ENCODE assay signal across 27 cellular contexts in the genomic region with DNA sequence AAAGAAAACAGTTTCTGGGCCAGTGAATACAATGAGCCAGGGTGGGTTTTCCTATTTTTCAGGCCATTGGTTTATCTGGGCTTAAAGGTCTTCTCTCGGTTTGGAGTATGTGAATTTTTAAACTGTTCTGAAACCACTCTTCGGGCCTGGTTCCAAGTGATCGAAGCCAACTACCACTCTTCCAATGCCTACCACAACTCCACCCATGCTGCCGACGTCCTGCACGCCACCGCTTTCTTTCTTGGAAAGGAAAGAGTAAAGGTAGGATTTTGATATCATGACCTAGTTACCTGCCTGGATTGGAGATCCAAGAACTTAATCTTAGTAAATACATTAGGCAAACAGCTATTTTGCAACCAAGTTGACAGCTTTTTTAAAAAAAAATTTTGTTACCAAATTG.
"Had no signal": no experiment of that assay in that cellular context is flagged by ENCODE, and none has a peak within 500 bp of the region (broad histone marks: within the 10 kb centered on the region; RNA-seq: fewer than 3 reads in every experiment).

No MANE protein-coding gene starts in this region.

- H3K27me3 ChIP-seq: stomach, suprapubic skin, testis, thyroid gland, tibial artery, tibial nerve, transverse colon, upper lobe of left lung, upper lobe of right lung, uterus, vagina had no signal

- ATAC-seq: stimulated activated effector memory CD8-positive, alpha-beta T cell treated with anti-CD3 and anti-CD28 coated beads, Interleukin-12 subunit alpha, Interleukin-12 subunit beta, amount 100 ng/mL, for 72 hours; stimulated activated memory B cell treated with anti-CD40 and anti-IgM and Interleukin-4, amounts not matched to agents 10 μg/mL and 1 μg/mL and 100 μg/mL, for 72 hours; stimulated activated naive B cell treated with anti-CD40 and anti-IgM and Interleukin-4, amounts not matched to agents 10 μg/mL and 1 μg/mL and 100 μg/mL, for 72 hours; stimulated activated naive CD8-positive, alpha-beta T cell treated with anti-CD3 and anti-CD28 coated beads, Interleukin-15, amount 100 ng/mL, for 72 hours; stimulated activated naive CD8-positive, alpha-beta T cell treated with anti-CD3 and anti-CD28 coated beads, Interleukin-15, Interleukin-2, amounts not matched to agents 100 U/mL and 50 U/mL, for 24 hours; upper lobe of right lung had no signal

- H3K36me3 ChIP-seq: suprapubic skin, thoracic aorta, tibial artery, tibial nerve, transverse colon, upper lobe of left lung, upper lobe of right lung, uterus, vagina had no signal

- DNase-seq: stimulated activated CD4-positive, alpha-beta T cell treated with anti-CD3 and anti-CD28 coated beads, Interleukin-2, amount 100 ng/mL, for 48 hours; stimulated activated CD4-positive, alpha-beta T cell treated with anti-CD3 and anti-CD28 coated beads, Interleukin-4, amount 100 ng/mL, for 1 hour; stimulated activated CD4-positive, alpha-beta T cell treated with anti-CD3 and anti-CD28 coated beads, Interleukin-4, amount 100 ng/mL, for 24 hours; stimulated activated CD4-positive, alpha-beta T cell treated with anti-CD3 and anti-CD28 coated beads, Interleukin-4, amount 100 ng/mL, for 4 hours; stimulated activated CD8-positive, alpha-beta memory T cell treated with anti-CD3 and anti-CD28 coated beads, Interleukin-4, amount 100 ng/mL, for 48 hours; stimulated activated naive B cell treated with anti-CD40 and anti-IgM and Interleukin-4, amounts not matched to agents 10 μg/mL and 1 μg/mL and 100 μg/mL, for 72 hours; stimulated activated naive CD4-positive, alpha-beta T cell; stimulated activated naive CD4-positive, alpha-beta T cell treated with Interleukin-2 at 50 U/mL for 16 hours; stimulated activated naive CD8-positive, alpha-beta T cell treated with anti-CD3 and anti-CD28 coated beads, Interleukin-15, amount 100 ng/mL, for 72 hours; stimulated activated naive CD8-positive, alpha-beta T cell treated with anti-CD3 and anti-CD28 coated beads, Interleukin-15, Interleukin-2, amounts not matched to agents 100 U/mL and 50 U/mL, for 24 hours; stomach; substantia nigra; testis; thyroid gland; tibial artery; transverse colon; trophoblast cell; upper lobe of left lung; upper lobe of right lung; uterus had no signal

- H3K9me3 ChIP-seq: stomach, suprapubic skin, testis, thoracic aorta, thyroid gland, tibial artery, tibial nerve, transverse colon, upper lobe of left lung, upper lobe of right lung, uterus, vagina had no signal

- H3K4me3 ChIP-seq: stomach, suprapubic skin, testis, thoracic aorta, thyroid gland, tibial artery, tibial nerve, transverse colon, upper lobe of left lung, upper lobe of right lung, uterus, vagina had no signal

- FAIRE-seq: urothelium cell line had no signal

- H3K4me1 ChIP-seq: suprapubic skin, thyroid gland, tibial nerve, transverse colon, upper lobe of left lung, upper lobe of right lung, uterus, vagina had no signal

- H3K27ac ChIP-seq: stomach, suprapubic skin, testis, thoracic aorta, thyroid gland, tibial artery, tibial nerve, transverse colon, upper lobe of left lung, upper lobe of right lung, uterus, vagina had no signal
